17 cellular contexts compared by ENCODE assay signal in genomic region chr4:114512595-114513295, GRCh38.
DNase-seq lines count a peak whose midpoint lies in the region; TF ChIP-seq lines count a peak whose summit lies in the region.
"Had no signal": no experiment of that assay in that cellular context is flagged by ENCODE, and none has a peak within 500 bp of the region (broad histone marks: within the 10 kb centered on the region; RNA-seq: fewer than 3 reads in every experiment).

No MANE protein-coding gene starts in this region.

- no peak for TF ChIP-seq EP300 in tibial nerve (IDR thresholded peaks at IDR 0.05)

- no peak overlapping the region for H2BK12ac ChIP-seq in mesenchymal stem cell (ENCODE audit: low read length in 2 of 2)

- H3K9ac ChIP-seq in mesenchymal stem cell (ENCODE audit: low read length) = no peak overlapping the region
- H3K9ac ChIP-seq: SK-N-SH had no signal

- H3K27ac ChIP-seq in mesenchymal stem cell (ENCODE audit: low read length, poor library complexity, severe bottlenecking) (no peak overlapping the region), tibial nerve (no peak overlapping the region)

- no peak overlapping the region for H4K8ac ChIP-seq in mesenchymal stem cell (ENCODE audit: low read length)

- H3K9me3 ChIP-seq in mesenchymal stem cell (ENCODE audit: control insufficient read depth, low read length) (no peaks in the 10 kb centered on the region), tibial nerve (no peaks in the 10 kb centered on the region)
- H3K9me3 ChIP-seq: HAP-1, SK-N-SH had no signal

- no peak overlapping the region for H3K23ac ChIP-seq in mesenchymal stem cell (ENCODE audit: low read length in 2 of 2)

- H4K91ac ChIP-seq in mesenchymal stem cell (ENCODE audit: low read length) = no peak overlapping the region

- H2BK5ac ChIP-seq in mesenchymal stem cell (ENCODE audit: low read depth, low read length, poor library complexity, severe bottlenecking) = no peak overlapping the region

- DNase-seq in EH (ENCODE audit: low read depth) (peak; percentile 11), NCI-H146 treated with DMSO at 0.1 percent for 48 hours (lab: John Stamatoyannopoulos, UW; ENCODE audit: unreplicated experiment) (peak; percentile 47), epithelial cell of esophagus (ENCODE audit: low read depth) (peak; percentile 78), mesenchymal stem cell (peak; percentile 2), hepatic stellate cell (ENCODE audit: low spot score) (no peak), tibial nerve (ENCODE audit: low spot score in 2 of 2) (no peak)
- DNase-seq in stimulated activated naive CD4-positive, alpha-beta T cell treated with Interleukin-2 at 50 U/mL for 16 hours (lab: John Stamatoyannopoulos, UW) = no peak
- DNase-seq: ACHN; CD4-positive, alpha-beta T cell; NCI-H1048; NCI-H1694; NCI-H2107; NCI-H345; NCI-H526 treated with DMSO at 0.1 percent for 48 hours; Right ventricle myocardium superior; SK-N-SH had no signal

- 100% methylated on average over 1 of the region's 3 CpGs for WGBS in mesenchymal stem cell
- 84 to 91% methylated on average over 3 of the region's 3 CpGs for WGBS in tibial nerve, 2 donors

- no peak overlapping the region for H2AFZ ChIP-seq in mesenchymal stem cell (ENCODE audit: low read depth, low read length)

- H3K4ac ChIP-seq in mesenchymal stem cell (ENCODE audit: low read depth in 1 of 2, low read length in 2 of 2) = no peak overlapping the region

- no peak for TF ChIP-seq POLR2A in tibial nerve (IDR thresholded peaks at IDR 0.05)

- H2BK120ac ChIP-seq in mesenchymal stem cell (ENCODE audit: low read depth, low read length) = no peak overlapping the region

- H3K27me3 ChIP-seq in mesenchymal stem cell (ENCODE audit: control insufficient read depth in 1 of 2, insufficient read depth in 1 of 2, low read length in 2 of 2) (no peaks in the 10 kb centered on the region), tibial nerve (no peaks in the 10 kb centered on the region)

- no peak overlapping the region for H3K4me2 ChIP-seq in mesenchymal stem cell (ENCODE audit: low read length, poor library complexity, severe bottlenecking)
- H3K4me2 ChIP-seq: SK-N-SH had no signal

- no peak overlapping the region for H2BK15ac ChIP-seq in mesenchymal stem cell (ENCODE audit: low read depth, poor library complexity, severe bottlenecking)

- H3K36me3 ChIP-seq in mesenchymal stem cell (ENCODE audit: control insufficient read depth in 1 of 2, insufficient read depth in 2 of 2, low read depth in 1 of 2, low read length in 2 of 2) (no peaks in the 10 kb centered on the region), tibial nerve (no peaks in the 10 kb centered on the region)
- H3K36me3 ChIP-seq: HAP-1 had no signal

- no peak overlapping the region for H3K18ac ChIP-seq in mesenchymal stem cell (ENCODE audit: low read depth in 1 of 2, low read length in 2 of 2)

- no peak overlapping the region for H3K4me3 ChIP-seq in epithelial cell of esophagus (ENCODE audit: low read length)
- no peak overlapping the region for H3K4me3 ChIP-seq in mesenchymal stem cell (ENCODE audit: insufficient read depth in 1 of 2, low read depth in 1 of 2, low read length in 2 of 2)
- no peak overlapping the region for H3K4me3 ChIP-seq in tibial nerve
- H3K4me3 ChIP-seq: HAP-1 had no signal

- no peaks in the 10 kb centered on the region for H3K79me1 ChIP-seq in mesenchymal stem cell (replicated peaks; ENCODE audit: low read length, poor library complexity, severe bottlenecking)

- TF ChIP-seq CTCF in epithelial cell of esophagus (IDR thresholded peaks at IDR 0.05; ENCODE audit: insufficient read depth, low read depth, low read length, missing control alignments) = no peak
- no peak for TF ChIP-seq CTCF in tibial nerve (IDR thresholded peaks at IDR 0.05)

- no peak overlapping the region for H2AK5ac ChIP-seq in mesenchymal stem cell (ENCODE audit: low read length, severe bottlenecking)

- H3K4me1 ChIP-seq in mesenchymal stem cell (ENCODE audit: control insufficient read depth, insufficient read depth, low read depth, low read length) = no peaks in the 10 kb centered on the region
- H3K4me1 ChIP-seq in tibial nerve = no peaks in the 10 kb centered on the region
- H3K4me1 ChIP-seq: HAP-1 had no signal

- no peak overlapping the region for H3K14ac ChIP-seq in mesenchymal stem cell (ENCODE audit: low read length in 2 of 2)

Comparison
In these comparisons a context has a peak if more than half of its experiments do, and no peak if none do; other contexts are left out.
1. DNase-seq: peak in EH (single experiment), NCI-H146 treated with DMSO at 0.1 percent for 48 hours (single experiment), epithelial cell of esophagus (single experiment) and mesenchymal stem cell (single experiment); none in hepatic stellate cell (single experiment), tibial nerve (0 of 2) and stimulated activated naive CD4-positive, alpha-beta T cell treated with Interleukin-2 at 50 U/mL for 16 hours (single experiment).